1 cellular context compared by ENCODE assay signal in genomic region chr7:106176414-106177294, GRCh38.
TF ChIP-seq lines count a peak whose summit lies in the region.

No MANE protein-coding gene starts in this region.

TF ChIP-seq in A549, 52 proteins besides CTCF, POLR2A, EP300 and RAD21 (continued from another document):
- TF ChIP-seq MAX (IDR thresholded peaks at IDR 0.05), result peak; percentile 74
